ENCODE assay signal across 9 cellular contexts in the genomic region with DNA sequence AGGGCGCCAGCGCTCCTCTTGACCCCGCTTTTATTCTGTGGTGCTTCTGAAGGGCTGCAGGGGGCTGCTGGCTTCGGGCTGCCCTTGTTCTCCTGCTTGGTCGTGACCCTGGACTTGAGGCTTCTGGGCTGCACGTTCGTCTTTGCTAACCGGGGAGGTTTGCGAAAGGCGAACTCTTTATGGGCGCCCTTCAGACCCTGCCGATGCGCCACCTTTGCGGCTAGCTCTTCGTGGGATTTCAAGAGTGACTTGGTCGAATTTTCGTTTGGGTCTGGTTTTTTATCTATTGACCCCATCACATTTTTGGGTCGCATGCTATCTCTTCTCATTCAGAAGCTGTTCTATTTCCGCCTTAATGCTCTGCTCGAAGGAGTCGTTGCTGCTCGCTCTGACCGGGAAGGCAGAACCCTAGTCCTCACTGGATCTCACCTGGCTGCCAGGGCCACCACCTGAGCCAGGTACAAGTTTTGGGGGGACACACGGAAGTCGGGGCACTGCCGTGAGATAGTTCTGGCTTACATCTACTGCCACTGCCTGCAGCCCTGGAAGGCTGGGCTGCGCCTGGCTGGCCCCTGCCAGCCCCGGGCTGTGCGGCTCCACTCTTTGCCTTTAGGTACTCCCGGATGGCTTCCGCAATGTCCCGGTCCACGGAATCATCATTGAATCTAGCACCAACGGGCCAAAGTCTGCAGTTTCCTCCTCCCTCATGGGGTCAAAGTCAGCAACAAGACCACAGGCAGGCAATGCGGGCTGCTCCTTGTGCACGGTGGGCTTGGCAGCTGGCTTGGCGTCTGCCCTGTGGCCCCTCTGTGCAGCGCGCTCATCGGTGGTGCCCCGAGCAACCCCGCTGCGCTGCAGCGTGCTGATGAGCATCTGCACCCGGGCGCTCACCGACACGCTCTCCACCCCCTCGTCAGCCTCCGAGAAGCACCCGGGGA. TPM values are rescaled to one million over a fixed set of nuclear protein-coding genes. Genes with fewer than 3 reads are reported as not detected.
DNase-seq lines count a peak whose midpoint lies in the region; ATAC-seq and TF ChIP-seq lines count a peak whose summit lies in the region.
"Had no signal": no experiment of that assay in that cellular context is flagged by ENCODE, and none has a peak within 500 bp of the region (broad histone marks: within the 10 kb centered on the region; RNA-seq: fewer than 3 reads in every experiment).

No MANE protein-coding gene starts in this region.

- H3K36me3 Mint-ChIP-seq in activated naive CD4-positive, alpha-beta T cell treated with anti-CD3 and anti-CD28 coated beads, Interleukin-2, amount 50 U/mL, for 72 hours: peaks cover 34 to 54% of the 10 kb centered on the region in 2 donors
- H3K36me3 Mint-ChIP-seq in memory B cell (peaks cover 56% of the 10 kb centered on the region), endothelial cell (ENCODE audit: low read depth, unreplicated experiment) (peaks cover 53% of the 10 kb centered on the region)

- peaks cover 6% of the 10 kb centered on the region for H3K9me3 ChIP-seq in thoracic aorta

- TF ChIP-seq CTCF in thoracic aorta (IDR thresholded peaks at IDR 0.05) (no peak), endothelial cell (IDR thresholded peaks at IDR 0.05; ENCODE audit: unreplicated experiment) (no peak)

- no peaks in the 10 kb centered on the region for H3K27me3 ChIP-seq in thoracic aorta (replicated peaks; ENCODE audit: insufficient read depth)

- H3K4me3 ChIP-seq in thoracic aorta: peak overlapping the region; percentile 66

- H3K4me1 ChIP-seq in thoracic aorta (ENCODE audit: control insufficient read depth in 1 of 2, low read depth in 2 of 2): no peaks in the 10 kb centered on the region

- peak; percentile 23 to 66 for ATAC-seq in activated naive CD4-positive, alpha-beta T cell treated with anti-CD3 and anti-CD28 coated beads, Interleukin-2, amount 50 U/mL, for 72 hours
- no peak for ATAC-seq in memory B cell (ENCODE audit: low read depth)
- no peak for ATAC-seq in thoracic aorta (ENCODE audit: insufficient number of reproducible peaks, low FRiP score, low read depth)

- H3K4me1 Mint-ChIP-seq in memory B cell (peaks cover 26% of the 10 kb centered on the region), endothelial cell (ENCODE audit: unreplicated experiment) (peaks cover 3% of the 10 kb centered on the region)

- DNase-seq in activated gamma-delta T cell treated with Interleukin-2 at 50 U/mL for 16 hours (peak; percentile 10), activated gamma-delta T cell (lab: John Stamatoyannopoulos, UW) (no peak), memory B cell (ENCODE audit: low spot score in 2 of 2) (no peak), thoracic aorta (ENCODE audit: low spot score) (no peak), endothelial cell (ENCODE audit: low spot score) (no peak), ecto neural progenitor cell (ENCODE audit: low spot score) (no peak), cerebellar cortex (ENCODE audit: low spot score) (no peak)
- DNase-seq in activated naive CD4-positive, alpha-beta T cell treated with anti-CD3 and anti-CD28 coated beads, Interleukin-2, amount 50 U/mL, for 72 hours (ENCODE audit: low spot score in 2 of 2): no peak
- DNase-seq: NCI-H524 had no signal

- H3K4me3 Mint-ChIP-seq in memory B cell (peak overlapping the region; percentile 65), endothelial cell (ENCODE audit: unreplicated experiment) (no peak overlapping the region)

- H3K36me3 ChIP-seq in thoracic aorta: no peaks in the 10 kb centered on the region

- peaks cover 0 to 9% of the 10 kb centered on the region in 2 donors for H3K9me3 Mint-ChIP-seq in activated naive CD4-positive, alpha-beta T cell treated with anti-CD3 and anti-CD28 coated beads, Interleukin-2, amount 50 U/mL, for 72 hours
- H3K9me3 Mint-ChIP-seq in memory B cell (peaks cover 9% of the 10 kb centered on the region), endothelial cell (ENCODE audit: unreplicated experiment) (peaks cover 14% of the 10 kb centered on the region)

- no peak overlapping the region for H3K27ac ChIP-seq in thoracic aorta

- peak overlapping the region; percentile 73 for H3K27ac Mint-ChIP-seq in activated naive CD4-positive, alpha-beta T cell treated with anti-CD3 and anti-CD28 coated beads, Interleukin-2, amount 50 U/mL, for 72 hours
- H3K27ac Mint-ChIP-seq in memory B cell: no peak overlapping the region
- no peak overlapping the region for H3K27ac Mint-ChIP-seq in endothelial cell (ENCODE audit: unreplicated experiment)

- no peaks in the 10 kb centered on the region for H3K27me3 Mint-ChIP-seq in memory B cell
- H3K27me3 Mint-ChIP-seq in endothelial cell (ENCODE audit: unreplicated experiment): peaks cover 16% of the 10 kb centered on the region

RNA-seq across cellular contexts. Expression of gene RB1, which starts 16.2 kb away (rescaled TPM):
- 10 to 100 TPM; 30.3 to 33.8 TPM for total RNA-seq in activated naive CD4-positive, alpha-beta T cell treated with anti-CD3 and anti-CD28 coated beads, Interleukin-2, amount 50 U/mL, for 72 hours
- 10 to 100 TPM; 26.5 to 48.1 TPM for total RNA-seq in thoracic aorta
- total RNA-seq in endothelial cell (ENCODE audit: unreplicated experiment): 36.2 TPM

Comparison
In these comparisons a context has a peak if more than half of its experiments do, and no peak if none do; other contexts are left out.
1. ATAC-seq: peak in activated naive CD4-positive, alpha-beta T cell treated with anti-CD3 and anti-CD28 coated beads, Interleukin-2, amount 50 U/mL, for 72 hours (2 of 2); none in memory B cell (single experiment) and thoracic aorta (single experiment).
2. H3K27ac Mint-ChIP-seq: peak in activated naive CD4-positive, alpha-beta T cell treated with anti-CD3 and anti-CD28 coated beads, Interleukin-2, amount 50 U/mL, for 72 hours (2 of 2); none in memory B cell (single experiment) and endothelial cell (single experiment).